Comparison of ENCODE assay signal across 32 cellular contexts in the genomic region with DNA sequence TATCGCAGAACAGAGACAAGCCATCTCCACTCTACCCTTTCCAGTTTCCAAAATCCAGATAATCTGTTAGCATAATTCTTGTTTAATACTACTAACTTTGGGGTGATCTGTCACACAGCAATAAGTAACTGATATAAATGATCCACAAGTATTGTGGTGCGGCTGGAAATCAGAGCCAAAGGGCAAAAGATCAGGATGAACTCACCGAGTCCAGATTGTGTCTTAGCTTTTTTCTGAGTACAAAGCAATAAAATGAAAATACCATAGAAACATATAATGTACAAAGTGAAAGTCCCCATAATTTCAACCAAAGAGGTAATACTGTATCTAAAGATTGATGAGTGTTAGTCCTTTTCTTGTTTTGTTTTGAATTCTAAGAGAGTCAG.
"Had no signal": no experiment of that assay in that cellular context is flagged by ENCODE, and none has a peak within 500 bp of the region (broad histone marks: within the 10 kb centered on the region; RNA-seq: fewer than 3 reads in every experiment).

No MANE protein-coding gene starts in this region.

- H3K27ac Mint-ChIP-seq: activated CD4-positive, alpha-beta T cell treated with anti-CD3 and anti-CD28 coated beads, Interleukin-2, amount 10 ng/mL, durations not matched to agents 7 days and 5 days; activated CD8-positive, alpha-beta T cell treated with anti-CD3 and anti-CD28 coated beads for 36 hours; activated naive CD8-positive, alpha-beta T cell treated with anti-CD3 and anti-CD28 coated beads, Interleukin-2, amount 10 ng/mL, durations not matched to agents 7 days and 5 days had no signal

- H3K9me3 Mint-ChIP-seq: activated CD4-positive, alpha-beta T cell treated with anti-CD3 and anti-CD28 coated beads, Interleukin-2, amount 10 ng/mL, durations not matched to agents 7 days and 5 days; activated CD8-positive, alpha-beta T cell treated with anti-CD3 and anti-CD28 coated beads for 36 hours; activated naive CD8-positive, alpha-beta T cell treated with anti-CD3 and anti-CD28 coated beads, Interleukin-2, amount 10 ng/mL, durations not matched to agents 7 days and 5 days; immature natural killer cell; naive thymus-derived CD4-positive, alpha-beta T cell; neural crest cell had no signal

- H3K27me3 Mint-ChIP-seq: activated CD4-positive, alpha-beta T cell treated with anti-CD3 and anti-CD28 coated beads, Interleukin-2, amount 10 ng/mL, durations not matched to agents 7 days and 5 days; activated CD8-positive, alpha-beta T cell treated with anti-CD3 and anti-CD28 coated beads for 36 hours; activated naive CD8-positive, alpha-beta T cell treated with anti-CD3 and anti-CD28 coated beads, Interleukin-2, amount 10 ng/mL, durations not matched to agents 7 days and 5 days; naive thymus-derived CD4-positive, alpha-beta T cell had no signal

- FAIRE-seq: astrocyte, endothelial cell of umbilical vein, kidney, pancreas, TTC549 had no signal

- DNase-seq: activated CD4-positive, alpha-beta T cell treated with anti-CD3 and anti-CD28 coated beads for 1 hour; activated CD4-positive, alpha-beta T cell treated with anti-CD3 and anti-CD28 coated beads, Interleukin-2, amount 10 ng/mL, durations not matched to agents 7 days and 5 days; activated CD8-positive, alpha-beta T cell treated with anti-CD3 and anti-CD28 coated beads for 36 hours; activated effector memory CD4-positive, alpha-beta T cell treated with Interleukin-2 at 50 U/mL for 16 hours; activated naive CD4-positive, alpha-beta T cell treated with Interleukin-2 at 50 U/mL for 16 hours; activated naive CD8-positive, alpha-beta T cell treated with anti-CD3 and anti-CD28 coated beads, Interleukin-2, amount 10 ng/mL, durations not matched to agents 7 days and 5 days; activated T-cell treated with anti-CD3 and anti-CD28 coated beads, Interleukin-2, amount 50 U/mL, for 48 hours; amniotic stem cell; brain microvascular endothelial cell; cortex of kidney; foreskin keratinocyte; heart left ventricle; hypothalamus; immature natural killer cell; kidney; left lung; naive thymus-derived CD4-positive, alpha-beta T cell; nucleus accumbens; pancreas; retina; stimulated activated CD4-positive, alpha-beta T cell treated with anti-CD3 and anti-CD28 coated beads, Interleukin-15, amount 100 ng/mL, for 24 hours; stimulated activated CD4-positive, alpha-beta T cell treated with anti-CD3 and anti-CD28 coated beads, Interleukin-2, amount 100 ng/mL, for 24 hours; stimulated activated naive CD4-positive, alpha-beta T cell; T-helper 1 cell; tibial artery had no signal

- H3K27me3 ChIP-seq: brain microvascular endothelial cell, foreskin keratinocyte, heart left ventricle, left lung, pancreas, suprapubic skin, tibial artery had no signal

- H3K36me3 ChIP-seq: pancreas, prostate gland had no signal

- H3K9me3 ChIP-seq: heart left ventricle, left lung, pancreas, prostate gland, suprapubic skin, tibial artery had no signal

- H3K4me1 ChIP-seq: prostate gland had no signal

- H3K4me3 Mint-ChIP-seq: activated CD4-positive, alpha-beta T cell treated with anti-CD3 and anti-CD28 coated beads, Interleukin-2, amount 10 ng/mL, durations not matched to agents 7 days and 5 days; activated CD8-positive, alpha-beta T cell treated with anti-CD3 and anti-CD28 coated beads for 36 hours; activated naive CD8-positive, alpha-beta T cell treated with anti-CD3 and anti-CD28 coated beads, Interleukin-2, amount 10 ng/mL, durations not matched to agents 7 days and 5 days; immature natural killer cell; neural crest cell had no signal

- H3K27ac ChIP-seq: brain microvascular endothelial cell, foreskin keratinocyte, heart left ventricle, left lung, pancreas, prostate gland, suprapubic skin, tibial artery, VCaP had no signal

- H3K36me3 Mint-ChIP-seq: immature natural killer cell had no signal

- H3K4me3 ChIP-seq: heart left ventricle, left lung, pancreas, prostate gland, suprapubic skin, tibial artery had no signal

- ATAC-seq: activated CD8-positive, alpha-beta T cell treated with anti-CD3 and anti-CD28 coated beads for 36 hours; foreskin keratinocyte; heart left ventricle; left lung; naive thymus-derived CD4-positive, alpha-beta T cell; pancreas had no signal
